1 cellular context compared by ENCODE assay signal in genomic region chr19:32372726-32373613, GRCh38.
TF ChIP-seq lines count a peak whose summit lies in the region.

No MANE protein-coding gene starts in this region.

TF ChIP-seq in IMR-90, 13 proteins besides CTCF, POLR2A, EP300 and RAD21:
- no peak for TF ChIP-seq RCOR1 (IDR thresholded peaks at IDR 0.05; ENCODE audit: insufficient replicate concordance, low read length)
- TF ChIP-seq BHLHE40 (IDR thresholded peaks at IDR 0.05; ENCODE audit: low read depth, low read length) = no peak
- no peak for TF ChIP-seq RFX5 (IDR thresholded peaks at IDR 0.05; ENCODE audit: low read depth, low read length)
- TF ChIP-seq MXI1 (IDR thresholded peaks at IDR 0.05; ENCODE audit: borderline replicate concordance, low read depth, low read length) = no peak
- TF ChIP-seq CEBPB (IDR thresholded peaks at IDR 0.05; ENCODE audit: low read depth, low read length) = no peak
- TF ChIP-seq USF2 (IDR thresholded peaks at IDR 0.05; ENCODE audit: low read depth, low read length) = no peak
- TF ChIP-seq CHD1 (IDR thresholded peaks at IDR 0.05; ENCODE audit: low read depth, low read length) = no peak
- TF ChIP-seq MAZ (IDR thresholded peaks at IDR 0.05; ENCODE audit: borderline replicate concordance, low read depth, low read length) = no peak
- no peak for TF ChIP-seq SMC3 (IDR thresholded peaks at IDR 0.05; ENCODE audit: low read depth, low read length)
- TF ChIP-seq, protein P1, sequence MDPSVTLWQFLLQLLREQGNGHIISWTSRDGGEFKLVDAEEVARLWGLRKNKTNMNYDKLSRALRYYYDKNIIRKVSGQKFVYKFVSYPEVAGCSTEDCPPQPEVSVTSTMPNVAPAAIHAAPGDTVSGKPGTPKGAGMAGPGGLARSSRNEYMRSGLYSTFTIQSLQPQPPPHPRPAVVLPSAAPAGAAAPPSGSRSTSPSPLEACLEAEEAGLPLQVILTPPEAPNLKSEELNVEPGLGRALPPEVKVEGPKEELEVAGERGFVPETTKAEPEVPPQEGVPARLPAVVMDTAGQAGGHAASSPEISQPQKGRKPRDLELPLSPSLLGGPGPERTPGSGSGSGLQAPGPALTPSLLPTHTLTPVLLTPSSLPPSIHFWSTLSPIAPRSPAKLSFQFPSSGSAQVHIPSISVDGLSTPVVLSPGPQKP (IDR thresholded peaks at IDR 0.05; ENCODE audit: borderline replicate concordance, low read depth, low read length) = no peak
